ENCODE assay signal across 1 cellular context in genomic region chr3:37072892-37073291, GRCh38.
TF ChIP-seq lines count a peak whose summit lies in the region.

No MANE protein-coding gene starts in this region.

TF ChIP-seq in GM23338, 12 proteins besides CTCF, POLR2A, EP300 and RAD21 (continued from another document):
- TF ChIP-seq ZNF462 (CRISPR knock-in tag; IDR thresholded peaks at IDR 0.05), result no peak
- no peak for TF ChIP-seq ZNF114 (CRISPR knock-in tag; IDR thresholded peaks at IDR 0.05)
- no peak for TF ChIP-seq ZNF331 (CRISPR knock-in tag; IDR thresholded peaks at IDR 0.05; ENCODE audit: low read depth)
- TF ChIP-seq STAT1 (IDR thresholded peaks at IDR 0.05; ENCODE audit: unreplicated experiment), result no peak
- TF ChIP-seq NANOG (IDR thresholded peaks at IDR 0.05; ENCODE audit: borderline replicate concordance), result no peak
- no peak for TF ChIP-seq EZH2phosphoT487 (IDR thresholded peaks at IDR 0.05; ENCODE audit: unreplicated experiment)
- no peak for TF ChIP-seq ETS1 (IDR thresholded peaks at IDR 0.05)
- no peak for TF ChIP-seq JUNB (IDR thresholded peaks at IDR 0.05; ENCODE audit: unreplicated experiment)
- TF ChIP-seq POLR2AphosphoS5 (IDR thresholded peaks at IDR 0.05; ENCODE audit: low read depth), result no peak
- TF ChIP-seq CREB1 (CRISPR knock-in tag; IDR thresholded peaks at IDR 0.05; ENCODE audit: low read depth), result no peak
- no peak for TF ChIP-seq EZH2 (IDR thresholded peaks at IDR 0.05; ENCODE audit: low read depth, unreplicated experiment)
